ENCODE assay signal across 19 cellular contexts in genomic region chr22:19972251-19972650, GRCh38.
"Had no signal": no experiment of that assay in that cellular context is flagged by ENCODE, and none has a peak within 500 bp of the region (broad histone marks: within the 10 kb centered on the region; RNA-seq: fewer than 3 reads in every experiment).

No MANE protein-coding gene starts in this region.

- H3K27me3 ChIP-seq: body of pancreas, foreskin keratinocyte, left lung had no signal

- H3K9ac ChIP-seq: parathyroid adenoma had no signal

- FAIRE-seq: endometrium, kidney had no signal

- H3K4me3 ChIP-seq: body of pancreas, left lung had no signal

- H3K4me1 ChIP-seq: body of pancreas, parathyroid adenoma had no signal

- H2AFZ ChIP-seq: parathyroid adenoma had no signal

- H3K4me3 Mint-ChIP-seq: activated CD4-positive, alpha-beta T cell treated with anti-CD3 and anti-CD28 coated beads, Interleukin-2, amount 10 ng/mL, durations not matched to agents 24 days and 14 days; activated naive CD8-positive, alpha-beta T cell treated with anti-CD3 and anti-CD28 coated beads, Interleukin-2, amount 50 U/mL, for 24 hours; dendritic cell treated with granulocyte-macrophage colony-stimulating factor and Interleukin-4, amounts not matched to agents 40 ng/mL and 50 ng/mL, for 4 days; mesothelial cell of epicardium had no signal

- H3K9me3 ChIP-seq: body of pancreas, left lung had no signal

- DNase-seq: activated CD4-positive, alpha-beta T cell treated with anti-CD3 and anti-CD28 coated beads, Interleukin-2, amount 10 ng/mL, durations not matched to agents 24 days and 14 days; activated effector memory CD4-positive, alpha-beta T cell treated with Interleukin-2 at 50 U/mL for 16 hours; activated naive CD4-positive, alpha-beta T cell treated with anti-CD3 and anti-CD28 coated beads, Interleukin-2, amount 50 U/mL, for 16 hours; activated naive CD8-positive, alpha-beta T cell treated with anti-CD3 and anti-CD28 coated beads, Interleukin-2, amount 50 U/mL, for 24 hours; activated T-cell treated with anti-CD3 and anti-CD28 coated beads, Interleukin-2, amount 50 U/mL, for 1 hour; body of pancreas; effector CD4-positive, alpha-beta T cell; erythroblast; foreskin keratinocyte; kidney; mammary epithelial cell; naive thymus-derived CD8-positive, alpha-beta T cell; stimulated activated CD4-positive, alpha-beta T cell treated with anti-CD3 and anti-CD28 coated beads, Interleukin-12 subunit alpha, Interleukin-12 subunit beta, amount 100 ng/mL, for 4 hours; trophoblast cell had no signal

- H3K27ac Mint-ChIP-seq: activated CD4-positive, alpha-beta T cell treated with anti-CD3 and anti-CD28 coated beads, Interleukin-2, amount 10 ng/mL, durations not matched to agents 24 days and 14 days; activated naive CD8-positive, alpha-beta T cell treated with anti-CD3 and anti-CD28 coated beads, Interleukin-2, amount 50 U/mL, for 24 hours; dendritic cell treated with granulocyte-macrophage colony-stimulating factor and Interleukin-4, amounts not matched to agents 40 ng/mL and 50 ng/mL, for 4 days; mesothelial cell of epicardium had no signal

- H3K27me3 Mint-ChIP-seq: activated CD4-positive, alpha-beta T cell treated with anti-CD3 and anti-CD28 coated beads, Interleukin-2, amount 10 ng/mL, durations not matched to agents 24 days and 14 days; activated naive CD8-positive, alpha-beta T cell treated with anti-CD3 and anti-CD28 coated beads, Interleukin-2, amount 50 U/mL, for 24 hours; naive thymus-derived CD8-positive, alpha-beta T cell had no signal

- H3K79me2 ChIP-seq: parathyroid adenoma had no signal

- H3K27ac ChIP-seq: body of pancreas, foreskin keratinocyte, left lung, parathyroid adenoma had no signal

- ATAC-seq: body of pancreas, foreskin keratinocyte had no signal

- H3K9me3 Mint-ChIP-seq: activated CD4-positive, alpha-beta T cell treated with anti-CD3 and anti-CD28 coated beads, Interleukin-2, amount 10 ng/mL, durations not matched to agents 24 days and 14 days; activated naive CD8-positive, alpha-beta T cell treated with anti-CD3 and anti-CD28 coated beads, Interleukin-2, amount 50 U/mL, for 24 hours; dendritic cell treated with granulocyte-macrophage colony-stimulating factor and Interleukin-4, amounts not matched to agents 40 ng/mL and 50 ng/mL, for 4 days; mesothelial cell of epicardium; naive thymus-derived CD8-positive, alpha-beta T cell had no signal
